Comparison of ENCODE assay signal across 8 cellular contexts in genomic region chr16:81513204-81514040, GRCh38.
DNase-seq lines count a peak whose midpoint lies in the region; ATAC-seq and TF ChIP-seq lines count a peak whose summit lies in the region.

No MANE protein-coding gene starts in this region.

- intact Hi-C loops in right lobe of liver (cut with DNase I) = no loop called here

- H3K36me3 ChIP-seq in H7 (replicated peaks; ENCODE audit: control insufficient read depth, insufficient read depth, low read length) (peaks cover 1% of the 10 kb centered on the region; the same call in 1 of the 2 replicates), right lobe of liver (no peaks in the 10 kb centered on the region)
- H3K36me3 ChIP-seq in effector memory CD4-positive, alpha-beta T cell (ENCODE audit: control insufficient read depth, insufficient read depth, low read length) = peaks cover 7% of the 10 kb centered on the region

- H3K4me3 ChIP-seq in H7 (ENCODE audit: insufficient read depth, low read depth, low read length) (no peak overlapping the region), right lobe of liver (peak overlapping the region in 1 of 3 donors; percentile 17)
- H3K4me3 ChIP-seq in effector memory CD4-positive, alpha-beta T cell (ENCODE audit: insufficient read depth, low read depth, low read length, poor library complexity, severe bottlenecking) = no peak overlapping the region

- 37% methylated on average over 5 of the region's 21 CpGs for WGBS in right lobe of liver (ENCODE audit: insufficient coverage, low coverage, low lambda C conversion rate, missing lambda C conversion rate)

- TF ChIP-seq CTCF in right lobe of liver (IDR thresholded peaks at IDR 0.05) (no peak), GM20000 (IDR thresholded peaks at IDR 0.05; ENCODE audit: extremely low read depth, missing control alignments) (no peak)

- no peak for TF ChIP-seq POLR2A in right lobe of liver (IDR thresholded peaks at IDR 0.05)

- no peaks in the 10 kb centered on the region for H3K9me3 ChIP-seq in right lobe of liver
- H3K9me3 ChIP-seq in effector memory CD4-positive, alpha-beta T cell (ENCODE audit: control insufficient read depth, low read length) = no peaks in the 10 kb centered on the region

- peak overlapping the region; percentile 59 to 77 (median 67) for H3K27ac ChIP-seq in right lobe of liver
- H3K27ac ChIP-seq in effector memory CD4-positive, alpha-beta T cell (ENCODE audit: insufficient read depth, low read length, poor library complexity, severe bottlenecking) = no peak overlapping the region

- DNase-seq in AG08396 (ENCODE audit: low spot score) = peak; percentile 47
- peak; percentile 77 for DNase-seq in H7
- DNase-seq in astrocyte of the hippocampus (ENCODE audit: low read depth, low spot score) = peak; percentile 58
- peak; percentile 80 to 93 (median 88) for DNase-seq in right lobe of liver
- DNase-seq in effector memory CD4-positive, alpha-beta T cell = no peak
- DNase-seq in NCI-H69 (lab: John Stamatoyannopoulos, UW) = no peak
- no peak for DNase-seq in SK-N-DZ (ENCODE audit: low spot score)
- no peak for DNase-seq in GM20000 (ENCODE audit: low spot score)

- peak; percentile 87 to 96 (median 90) for ATAC-seq in right lobe of liver

- H3K4me1 ChIP-seq in right lobe of liver = peaks cover 0 to 31% (median 20%) of the 10 kb centered on the region in 4 donors
- no peaks in the 10 kb centered on the region for H3K4me1 ChIP-seq in effector memory CD4-positive, alpha-beta T cell (ENCODE audit: control insufficient read depth, insufficient read depth, low read length, poor library complexity, severe bottlenecking)

- H3K27me3 ChIP-seq in H7 (ENCODE audit: control insufficient read depth, insufficient read depth, low read length) = no peaks in the 10 kb centered on the region
- no peaks in the 10 kb centered on the region for H3K27me3 ChIP-seq in right lobe of liver
- no peaks in the 10 kb centered on the region for H3K27me3 ChIP-seq in effector memory CD4-positive, alpha-beta T cell (replicated peaks; ENCODE audit: control insufficient read depth, insufficient read depth, low read length, poor library complexity, severe bottlenecking)

Comparison
In these comparisons a context has a peak if more than half of its experiments do, and no peak if none do; other contexts are left out.
1. DNase-seq: peak in AG08396 (single experiment), H7 (single experiment), astrocyte of the hippocampus (single experiment) and right lobe of liver (3 of 3); none in effector memory CD4-positive, alpha-beta T cell (0 of 3), NCI-H69 (single experiment), SK-N-DZ (single experiment) and GM20000 (single experiment).